In genomic region chr1:162357681-162358266, GRCh38 we compare ENCODE assay signal across 8 cellular contexts. TPM values are rescaled to one million over a fixed set of nuclear protein-coding genes. Genes with fewer than 3 reads are reported as not detected.
DNase-seq lines count a peak whose midpoint lies in the region; ATAC-seq and TF ChIP-seq lines count a peak whose summit lies in the region.

No MANE protein-coding gene starts in this region.

- no peak overlapping the region for H2AK5ac ChIP-seq in mesendoderm (ENCODE audit: low read length)

- no peak overlapping the region for H4K5ac ChIP-seq in mesendoderm (ENCODE audit: low read length)

- no peak overlapping the region for H4K8ac ChIP-seq in mesendoderm (ENCODE audit: low read depth, low read length)

- H3K4me1 ChIP-seq in mesendoderm (ENCODE audit: control insufficient read depth, low read depth, low read length) (peaks cover 9% of the 10 kb centered on the region), aorta (ENCODE audit: control insufficient read depth in 1 of 2, insufficient read depth in 2 of 2, low read length in 2 of 2) (no peaks in the 10 kb centered on the region)

- no peak overlapping the region for H3K18ac ChIP-seq in mesendoderm (ENCODE audit: low read length)

- no peak overlapping the region for H3K4ac ChIP-seq in mesendoderm (ENCODE audit: low read depth, low read length)

- no peak overlapping the region for H3K9ac ChIP-seq in mesendoderm (ENCODE audit: low read length)

- peaks cover 12% of the 10 kb centered on the region for H3K27me3 Mint-ChIP-seq in activated T-cell treated with anti-CD3 and anti-CD28 coated beads, Interleukin-2, amount 50 U/mL, for 24 hours

- no peaks in the 10 kb centered on the region for H3K79me1 ChIP-seq in mesendoderm (ENCODE audit: low read length)

- no peak for ATAC-seq in aorta (ENCODE audit: low FRiP score)

- H3K4me3 ChIP-seq in astrocyte of the spinal cord (ENCODE audit: low read depth, low read length) (no peak overlapping the region), mesendoderm (ENCODE audit: low read length) (no peak overlapping the region), aorta (ENCODE audit: low read length in 2 of 2) (no peak overlapping the region)

- no peaks in the 10 kb centered on the region for H3K9me3 Mint-ChIP-seq in activated T-cell treated with anti-CD3 and anti-CD28 coated beads, Interleukin-2, amount 50 U/mL, for 24 hours

- H3K27ac ChIP-seq in mesendoderm (ENCODE audit: low read depth, low read length) (no peak overlapping the region), aorta (ENCODE audit: low read depth in 1 of 2, low read length in 2 of 2) (no peak overlapping the region)

- H3K79me2 ChIP-seq in mesendoderm (ENCODE audit: control insufficient read depth, insufficient read depth, low read length), result no peaks in the 10 kb centered on the region

- peak; percentile 45 for TF ChIP-seq CTCF in astrocyte of the spinal cord (IDR thresholded peaks at IDR 0.05; ENCODE audit: low read depth, low read length)

- no peak overlapping the region for H2BK120ac ChIP-seq in mesendoderm (ENCODE audit: low read depth, low read length)

- no peak overlapping the region for H2BK5ac ChIP-seq in mesendoderm (ENCODE audit: low read length)

- peak; percentile 27 for DNase-seq in DMS153 treated with DMSO at 0.1 percent for 48 hours (lab: John Stamatoyannopoulos, UW; ENCODE audit: unreplicated experiment)
- no peak for DNase-seq in DMS153 (lab: John Stamatoyannopoulos, UW)
- peak; percentile 21 for DNase-seq in NCI-H1694 (lab: John Stamatoyannopoulos, UW)
- DNase-seq in astrocyte of the spinal cord (ENCODE audit: low read depth, low spot score), result peak; percentile 25
- DNase-seq in mesendoderm, result peak; percentile 80
- DNase-seq in activated T-cell treated with anti-CD3 and anti-CD28 coated beads, Interleukin-2, amount 50 U/mL, for 24 hours, result no peak
- DNase-seq in stimulated activated CD4-positive, alpha-beta T cell treated with anti-CD3 and anti-CD28 coated beads, Interleukin-4, amount 100 ng/mL, for 4 hours, result no peak
- no peak for DNase-seq in aorta

- H3K36me3 ChIP-seq in mesendoderm (ENCODE audit: control insufficient read depth, insufficient read depth, low read length), result no peaks in the 10 kb centered on the region
- H3K36me3 ChIP-seq in aorta (ENCODE audit: control insufficient read depth in 1 of 2, insufficient read depth in 2 of 2, low read length in 1 of 2), result no peaks in the 10 kb centered on the region

- no peaks in the 10 kb centered on the region for H3K9me3 ChIP-seq in aorta (ENCODE audit: control insufficient read depth, low read length)

- H3K4me1 Mint-ChIP-seq in activated T-cell treated with anti-CD3 and anti-CD28 coated beads, Interleukin-2, amount 50 U/mL, for 24 hours (ENCODE audit: low read depth), result no peaks in the 10 kb centered on the region

- intact Hi-C loops in aorta (cut with DNase I), result no loop called here

- no peak overlapping the region for H3K27ac Mint-ChIP-seq in activated T-cell treated with anti-CD3 and anti-CD28 coated beads, Interleukin-2, amount 50 U/mL, for 24 hours

- WGBS in mesendoderm (ENCODE audit: extremely low coverage, insufficient coverage, low lambda C conversion rate), result no CpG with 5 or more reads among the region's 5 CpGs
- WGBS in aorta, 2 donors, result 55 to 69% methylated on average over 5 of the region's 5 CpGs

- H2BK15ac ChIP-seq in mesendoderm (replicated peaks; ENCODE audit: low read depth), result no peak overlapping the region

- no peaks in the 10 kb centered on the region for H3K36me3 Mint-ChIP-seq in activated T-cell treated with anti-CD3 and anti-CD28 coated beads, Interleukin-2, amount 50 U/mL, for 24 hours (ENCODE audit: low read depth)

- in situ Hi-C loops in astrocyte of the spinal cord (cut with HindIII; ENCODE audit: low sequenced_read_pairs), result no loop called here

- no peak overlapping the region for H3K4me3 Mint-ChIP-seq in activated T-cell treated with anti-CD3 and anti-CD28 coated beads, Interleukin-2, amount 50 U/mL, for 24 hours

- no peak overlapping the region for H3K4me2 ChIP-seq in mesendoderm (ENCODE audit: low read length)

- no peak overlapping the region for H3K23ac ChIP-seq in mesendoderm (ENCODE audit: low read length)

- no peaks in the 10 kb centered on the region for H3K27me3 ChIP-seq in mesendoderm (ENCODE audit: insufficient read depth, low read length, poor library complexity)
- H3K27me3 ChIP-seq in aorta (ENCODE audit: control insufficient read depth in 1 of 2, insufficient read depth in 2 of 2, low read length in 1 of 2), result no peaks in the 10 kb centered on the region

- no peak overlapping the region for H3K56ac ChIP-seq in mesendoderm (ENCODE audit: low read length)

RNA-seq across cellular contexts. Expression of gene SPATA46, which starts 18.9 kb away (rescaled TPM):
- polyA plus RNA-seq in mesendoderm (2013, experiment 1 of 2), result not detected
- not detected for polyA plus RNA-seq in mesendoderm (2013, experiment 2 of 2)
- not detected for total RNA-seq in aorta
- polyA plus RNA-seq in aorta, result not detected

RNA-seq across cellular contexts. Expression of gene C1orf226, which starts 23.8 kb away (rescaled TPM):
- 19.3 TPM for polyA plus RNA-seq in mesendoderm (2013, experiment 1 of 2)
- 18.5 TPM for polyA plus RNA-seq in mesendoderm (2013, experiment 2 of 2)
- 1 to 10 TPM; 4.4 to 5.5 TPM for total RNA-seq in aorta
- 1 to 10 TPM; 1.5 to 5.6 TPM for polyA plus RNA-seq in aorta

RNA-seq across cellular contexts. Expression of gene SH2D1B, which starts 54.2 kb away (rescaled TPM):
- polyA plus RNA-seq in mesendoderm (2013, experiment 1 of 2), result not detected
- polyA plus RNA-seq in mesendoderm (2013, experiment 2 of 2), result not detected
- under 1 TPM; 0.45 to 0.63 TPM for total RNA-seq in aorta
- 1 to 10 TPM in 1 of 2 donors, under 1 TPM in 1; 0.10 to 1.1 TPM for polyA plus RNA-seq in aorta

Comparison
In these comparisons a context has a peak if more than half of its experiments do, and no peak if none do; other contexts are left out.
1. DNase-seq: peak in DMS153 treated with DMSO at 0.1 percent for 48 hours (single experiment), NCI-H1694 (single experiment), astrocyte of the spinal cord (single experiment) and mesendoderm (single experiment); none in DMS153 (single experiment), activated T-cell treated with anti-CD3 and anti-CD28 coated beads, Interleukin-2, amount 50 U/mL, for 24 hours (single experiment), stimulated activated CD4-positive, alpha-beta T cell treated with anti-CD3 and anti-CD28 coated beads, Interleukin-4, amount 100 ng/mL, for 4 hours (0 of 2) and aorta (0 of 2).